Comparison of ENCODE assay signal across 20 cellular contexts in genomic region chr4:168505996-168506395, GRCh38. TPM values are rescaled to one million over a fixed set of nuclear protein-coding genes. Genes with fewer than 3 reads are reported as not detected.
DNase-seq lines count a peak whose midpoint lies in the region; ATAC-seq, FAIRE-seq and TF ChIP-seq lines count a peak whose summit lies in the region.
"Had no signal": no experiment of that assay in that cellular context is flagged by ENCODE, and none has a peak within 500 bp of the region (broad histone marks: within the 10 kb centered on the region; RNA-seq: fewer than 3 reads in every experiment).

No MANE protein-coding gene starts in this region.

- in situ Hi-C loops in IMR-90 (cut with MboI; ENCODE audit: low sequenced_read_pairs): loop anchor here (25.0 kb wide), 2 partner anchors 94 to 319 kb away; no protein-coding TSS in a partner anchor

- H3K9me1 ChIP-seq in IMR-90 (ENCODE audit: insufficient read depth, low read length): no peaks in the 10 kb centered on the region

- no peak overlapping the region for H4K91ac ChIP-seq in IMR-90 (ENCODE audit: insufficient read depth, low read depth, low read length)
- no peak overlapping the region for H4K91ac ChIP-seq in H1 (replicated peaks; ENCODE audit: insufficient read length, low read length)

- H4K8ac ChIP-seq in IMR-90 (ENCODE audit: low read depth in 2 of 2, low read length in 2 of 2) (no peak overlapping the region), H1 (ENCODE audit: extremely low read depth, insufficient read depth, low read length) (no peak overlapping the region)

- CTCF ChIA-PET in IMR-90 (lab: Yijun Ruan, JAX): no interaction called here
- CTCF ChIA-PET in H1 (lab: Charles Lee; ENCODE audit: partially characterized antibody): interaction anchor here (0.8 to 2.3 kb wide), 5 partner anchors 9 to 416 kb away, joined by 3 to 5 read pairs (median 4); partner anchors contain the start of gene PALLD

- H3K23ac ChIP-seq in IMR-90 (ENCODE audit: low read depth, low read length) (no peak overlapping the region), H1 (ENCODE audit: insufficient read length) (no peak overlapping the region)

- FAIRE-seq in H1 (lab: Jason Lieb, UNC): no peak
- FAIRE-seq: A549, G401.6, GM12892, GM19239 had no signal

- TF ChIP-seq POLR2A in IMR-90 (IDR thresholded peaks at IDR 0.05; ENCODE audit: low read depth, low read length): no peak
- TF ChIP-seq POLR2A in H1 (IDR thresholded peaks at IDR 0.05; ENCODE audit: control extremely low read depth in 1 of 2, low read depth in 2 of 2, low read length in 2 of 2): no peak

- H3K9ac ChIP-seq in IMR-90 (ENCODE audit: low read depth, low read length) (no peak overlapping the region), H1 (replicated peaks in 1 of 4; ENCODE audit: extremely low read depth in 1 of 4, low read depth in 3 of 4, low read length in 3 of 4) (no peak overlapping the region)
- H3K9ac ChIP-seq: GM23248 had no signal

- H2AK9ac ChIP-seq in IMR-90 (replicated peaks; ENCODE audit: low read depth, low read length, poor library complexity): no peak overlapping the region

- H3K56ac ChIP-seq in IMR-90 (ENCODE audit: extremely low read depth, insufficient read depth, low read length) (no peak overlapping the region), H1 (replicated peaks; ENCODE audit: insufficient read length, low read depth, low read length) (no peak overlapping the region)

- no peak overlapping the region for H3K18ac ChIP-seq in IMR-90 (ENCODE audit: low read depth, low read length)
- no peak overlapping the region for H3K18ac ChIP-seq in H1 (ENCODE audit: extremely low read depth, low read length)

- POLR2A ChIA-PET in IMR-90 (lab: Charles Lee; ENCODE audit: unreplicated experiment) (no interaction called here), H1 (lab: Charles Lee; ENCODE audit: partially characterized antibody) (no interaction called here)

- no peak overlapping the region for H3K4ac ChIP-seq in IMR-90 (ENCODE audit: low read depth, low read length)
- H3K4ac ChIP-seq in H1 (replicated peaks; ENCODE audit: insufficient read length, low read depth, low read length): no peak overlapping the region

- H3K36me3 ChIP-seq in IMR-90 (ENCODE audit: control insufficient read depth, insufficient read depth, low read length) (no peaks in the 10 kb centered on the region), H1 (ENCODE audit: control insufficient read depth in 2 of 4, insufficient read depth in 4 of 4, low read length in 3 of 4) (no peaks in the 10 kb centered on the region)
- no peaks in the 10 kb centered on the region for H3K36me3 ChIP-seq in effector memory CD4-positive, alpha-beta T cell (ENCODE audit: control insufficient read depth, insufficient read depth, low read length)

- no peaks in the 10 kb centered on the region; the same call in 1 of the 2 replicates for H3K23me2 ChIP-seq in H1 (ENCODE audit: low read depth, low read length)

- H3K9me3 ChIP-seq in IMR-90 (ENCODE audit: control insufficient read depth, insufficient read depth, low read length) (no peaks in the 10 kb centered on the region), H1 (ENCODE audit: insufficient read depth in 2 of 2, low read depth in 1 of 2, low read length in 1 of 2) (no peaks in the 10 kb centered on the region)
- H3K9me3 ChIP-seq in effector memory CD4-positive, alpha-beta T cell (ENCODE audit: control insufficient read depth, low read length): no peaks in the 10 kb centered on the region
- H3K9me3 ChIP-seq: A549 had no signal

- BruUV-seq in IMR-90 (replicated peaks; lab: Mats Ljungman, UMichigan): no TSS peak

- no peak overlapping the region for H3K27ac ChIP-seq in IMR-90 (ENCODE audit: insufficient read depth, low read length)
- H3K27ac ChIP-seq in H1 (ENCODE audit: low read depth, low read length): no peak overlapping the region
- no peak overlapping the region for H3K27ac ChIP-seq in effector memory CD4-positive, alpha-beta T cell (ENCODE audit: insufficient read depth, low read length, poor library complexity, severe bottlenecking)
- H3K27ac ChIP-seq: A549, GM23248, SK-N-MC had no signal

- no peak overlapping the region for H2BK15ac ChIP-seq in IMR-90 (ENCODE audit: low read depth, low read length)
- no peak overlapping the region for H2BK15ac ChIP-seq in H1 (ENCODE audit: low read length)

- H3K4me3 ChIP-seq in IMR-90 (ENCODE audit: insufficient read depth, low read depth, low read length): no peak overlapping the region
- H3K4me3 ChIP-seq in H1 (ENCODE audit: extremely low read depth in 1 of 4, insufficient read depth in 2 of 4, low read depth in 3 of 4, low read length in 4 of 4): no peak overlapping the region
- H3K4me3 ChIP-seq in effector memory CD4-positive, alpha-beta T cell (ENCODE audit: insufficient read depth, low read depth, low read length, poor library complexity, severe bottlenecking): no peak overlapping the region
- H3K4me3 ChIP-seq: A549, GM23248, SK-N-MC had no signal

- no peak overlapping the region for H2BK5ac ChIP-seq in IMR-90 (ENCODE audit: low read depth, low read length, poor library complexity, severe bottlenecking)
- H2BK5ac ChIP-seq in H1 (ENCODE audit: low read depth, low read length): no peak overlapping the region

- no peaks in the 10 kb centered on the region for H3K79me2 ChIP-seq in H1 (ENCODE audit: control insufficient read depth in 1 of 2, insufficient read depth in 2 of 2, low read length in 2 of 2)

- H4K5ac ChIP-seq in IMR-90 (ENCODE audit: low read depth, low read length): no peak overlapping the region
- H4K5ac ChIP-seq in H1 (ENCODE audit: insufficient read length, low read depth, low read length): no peak overlapping the region

- DNase-seq in AML-193 (lab: John Stamatoyannopoulos, UW) (peak; percentile 60 to 76), IMR-90 (no peak), NOMO-1 (lab: John Stamatoyannopoulos, UW; ENCODE audit: unreplicated experiment in 2 of 2) (peak; percentile 80 to 85), H1 (ENCODE audit: low read depth in 1 of 2, low spot score in 2 of 2) (no peak), H4 (ENCODE audit: low spot score) (no peak)
- DNase-seq in effector memory CD4-positive, alpha-beta T cell: no peak
- DNase-seq in stimulated activated CD4-positive, alpha-beta T cell treated with anti-CD3 and anti-CD28 coated beads, Interleukin-12 subunit alpha, Interleukin-12 subunit beta, amount 100 ng/mL, for 4 hours: no peak
- DNase-seq: CD4-positive, CD25-positive, alpha-beta regulatory T cell; DMS79 treated with DMSO at 0.1 percent for 48 hours; GM23248; NCI-H1105 treated with DMSO at 0.1 percent for 48 hours; NCI-H1930; NCI-H510A; T-helper 17 cell had no signal

- TF ChIP-seq EP300 in H1 (IDR thresholded peaks at IDR 0.05; ENCODE audit: borderline replicate concordance in 1 of 2, low read depth in 2 of 2, low read length in 2 of 2): no peak

- H3K14ac ChIP-seq in IMR-90 (replicated peaks; ENCODE audit: low read depth, low read length) (no peak overlapping the region), H1 (ENCODE audit: insufficient read length) (no peak overlapping the region)

- intact Hi-C loops in IMR-90 (cut with micrococcal nuclease): no loop called here

- no peak overlapping the region for H2AFZ ChIP-seq in IMR-90 (replicated peaks; ENCODE audit: low read length, poor library complexity)
- no peak overlapping the region for H2AFZ ChIP-seq in H1 (ENCODE audit: low read length)
- H2AFZ ChIP-seq: GM23248 had no signal

- H2BK12ac ChIP-seq in H1 (ENCODE audit: low read depth, low read length): no peak overlapping the region

- H2BK120ac ChIP-seq in IMR-90 (ENCODE audit: low read depth, low read length) (no peak overlapping the region), H1 (replicated peaks; ENCODE audit: low read depth, low read length) (no peak overlapping the region)

- H4K20me1 ChIP-seq in IMR-90 (ENCODE audit: insufficient read depth, low read length) (no peaks in the 10 kb centered on the region), H1 (replicated peaks in 1 of 2; ENCODE audit: control insufficient read depth in 1 of 2, insufficient read depth in 2 of 2, low read length in 2 of 2) (no peaks in the 10 kb centered on the region)

- ATAC-seq in IMR-90 (ENCODE audit: low read depth) (no peak), esophagus mucosa (no peak)
- ATAC-seq: A549, T-helper 17 cell had no signal

- TF ChIP-seq RAD21 in IMR-90 (IDR thresholded peaks at IDR 0.05; ENCODE audit: low read length) (no peak), H1 (IDR thresholded peaks at IDR 0.05 in 1 of 2, conservative IDR thresholded peaks at IDR 0.05 in 1 of 2; ENCODE audit: low read depth in 2 of 2, low read length in 2 of 2) (no peak)

- H3K4me1 ChIP-seq in IMR-90 (ENCODE audit: control insufficient read depth, insufficient read depth, low read length) (peaks cover 2% of the 10 kb centered on the region), H1 (replicated peaks in 1 of 4; ENCODE audit: control insufficient read depth in 3 of 4, insufficient read depth in 4 of 4, low read length in 3 of 4) (no peaks in the 10 kb centered on the region)
- H3K4me1 ChIP-seq in effector memory CD4-positive, alpha-beta T cell (ENCODE audit: control insufficient read depth, insufficient read depth, low read length, poor library complexity, severe bottlenecking): peaks cover 3% of the 10 kb centered on the region

- H3K4me2 ChIP-seq in IMR-90 (ENCODE audit: low read depth, low read length) (no peak overlapping the region), H1 (ENCODE audit: insufficient read depth in 1 of 2, low read depth in 2 of 2, low read length in 2 of 2) (no peak overlapping the region)
- H3K4me2 ChIP-seq: A549 had no signal

- TF ChIP-seq CTCF in IMR-90 (conservative IDR thresholded peaks at IDR 0.05; ENCODE audit: low read depth, low read length) (no peak), H1 (IDR thresholded peaks at IDR 0.05; ENCODE audit: control extremely low read depth in 1 of 3, insufficient read depth in 1 of 3, low read depth in 1 of 3, low read length in 3 of 3) (no peak)

- H3K79me1 ChIP-seq in IMR-90 (ENCODE audit: low read depth in 1 of 2, low read length in 2 of 2) (no peaks in the 10 kb centered on the region), H1 (ENCODE audit: low read depth, low read length) (no peaks in the 10 kb centered on the region)

- H2AK5ac ChIP-seq in IMR-90 (ENCODE audit: low read depth, low read length) (no peak overlapping the region), H1 (ENCODE audit: low read depth, low read length) (no peak overlapping the region)

- dilution Hi-C loops in IMR-90 (cut with HindIII; ENCODE audit: low sequenced_read_pairs, unreplicated experiment): no loop called here

- H2BK20ac ChIP-seq in IMR-90 (ENCODE audit: low read depth, low read length) (no peak overlapping the region), H1 (ENCODE audit: low read length) (no peak overlapping the region)

- H3K27me3 ChIP-seq in IMR-90 (ENCODE audit: control insufficient read depth, insufficient read depth, low read length) (no peaks in the 10 kb centered on the region), H1 (replicated peaks in 1 of 4; ENCODE audit: control insufficient read depth in 3 of 4, extremely low read depth in 1 of 4, insufficient read depth in 3 of 4, low read length in 3 of 4) (no peaks in the 10 kb centered on the region)
- no peaks in the 10 kb centered on the region for H3K27me3 ChIP-seq in effector memory CD4-positive, alpha-beta T cell (replicated peaks; ENCODE audit: control insufficient read depth, insufficient read depth, low read length, poor library complexity, severe bottlenecking)

RNA-seq across cellular contexts. Expression of gene PALLD, which starts 9.1 kb away (rescaled TPM):
- total RNA-seq in IMR-90 (2012; rRNA removed) (91.9 and 112 TPM in 2 replicates), esophagus mucosa (70.1 TPM)
- polyA plus RNA-seq in IMR-90 (2012; rRNA removed) (71.0 and 91.0 TPM in 2 replicates), H1 (2011; rRNA removed) (7.0 and 10.5 TPM in 2 replicates)
- polyA plus RNA-seq in IMR-90 (2012; cell fraction: cytosol; rRNA removed): 44.9 and 48.4 TPM in 2 replicates
- 75.8 and 98.2 TPM in 2 replicates for polyA plus RNA-seq in IMR-90 (2012; cell fraction: nucleus; rRNA removed; ENCODE audit: low replicate concordance)
- total RNA-seq in H1 (2021; fragmentation: NEBNext Ultra II Directional; extraction: Animal tissue kit (Norgen Biotek cat#: 25700)): 25.0 and 26.7 TPM in 2 replicates
- polyA plus RNA-seq in H1 (2011; cell fraction: cytosol; rRNA removed): 8.3 TPM
- 27.3 TPM for polyA plus RNA-seq in H1 (2011; cell fraction: nucleus; rRNA removed)
- polyA plus RNA-seq in H1 (2012, experiment 1 of 2): 19.4 to 32.9 TPM (median 24.7 TPM) in 4 replicates
- 4.0 TPM for polyA plus RNA-seq in H1 (2012, experiment 2 of 2)
- 9.5 TPM for polyA plus RNA-seq in H1 (2013, experiment 1 of 2)
- polyA plus RNA-seq in H1 (2013, experiment 2 of 2): 9.3 TPM
- polyA minus RNA-seq in H1 (2011; rRNA and poly(A)+ RNA removed): 25.4 and 27.2 TPM in 2 replicates
- 18.6 TPM for polyA minus RNA-seq in H1 (2011; cell fraction: cytosol; rRNA and poly(A)+ RNA removed)
- polyA minus RNA-seq in H1 (2011; cell fraction: nucleus; rRNA and poly(A)+ RNA removed): 36.2 TPM
- 82.3 and 92.1 TPM in 2 replicates for total RNA-seq in H4 (2014; rRNA removed; shearing (Covaris generic))

RNA-seq across cellular contexts. Expression of gene DDX60L, which starts 25.7 kb away (rescaled TPM):
- total RNA-seq in IMR-90 (2012; rRNA removed): 9.5 and 11.9 TPM in 2 replicates
- 4.3 and 6.4 TPM in 2 replicates for polyA plus RNA-seq in IMR-90 (2012; rRNA removed)
- 1.1 and 2.7 TPM in 2 replicates for polyA plus RNA-seq in IMR-90 (2012; cell fraction: cytosol; rRNA removed)
- 2.2 and 26.7 TPM in 2 replicates for polyA plus RNA-seq in IMR-90 (2012; cell fraction: nucleus; rRNA removed; ENCODE audit: low replicate concordance)
- total RNA-seq in H1 (2021; fragmentation: NEBNext Ultra II Directional; extraction: Animal tissue kit (Norgen Biotek cat#: 25700)): 0.88 and 1.5 TPM in 2 replicates
- 0.66 and 0.98 TPM in 2 replicates for polyA plus RNA-seq in H1 (2011; rRNA removed)
- 0.88 TPM for polyA plus RNA-seq in H1 (2011; cell fraction: cytosol; rRNA removed)
- polyA plus RNA-seq in H1 (2011; cell fraction: nucleus; rRNA removed): 0.71 TPM
- 0.63 to 1.3 TPM (median 1.2 TPM) in 4 replicates for polyA plus RNA-seq in H1 (2012, experiment 1 of 2)
- not detected for polyA plus RNA-seq in H1 (2012, experiment 2 of 2)
- 0.83 TPM for polyA plus RNA-seq in H1 (2013, experiment 1 of 2)
- polyA plus RNA-seq in H1 (2013, experiment 2 of 2): 0.61 TPM
- 1.1 and 3.1 TPM in 2 replicates for polyA minus RNA-seq in H1 (2011; rRNA and poly(A)+ RNA removed)
- polyA minus RNA-seq in H1 (2011; cell fraction: cytosol; rRNA and poly(A)+ RNA removed): 3.6 TPM
- 5.2 TPM for polyA minus RNA-seq in H1 (2011; cell fraction: nucleus; rRNA and poly(A)+ RNA removed)
- 4.6 TPM for total RNA-seq in esophagus mucosa
- 9.9 and 27.7 TPM in 2 replicates for total RNA-seq in H4 (2014; rRNA removed; shearing (Covaris generic))

Comparison
In these comparisons a context has a peak if more than half of its experiments do, and no peak if none do; other contexts are left out.
1. DNase-seq: peak in AML-193 (2 of 2) and NOMO-1 (2 of 2); none in IMR-90 (single experiment), H1 (0 of 2), effector memory CD4-positive, alpha-beta T cell (0 of 3), stimulated activated CD4-positive, alpha-beta T cell treated with anti-CD3 and anti-CD28 coated beads, Interleukin-12 subunit alpha, Interleukin-12 subunit beta, amount 100 ng/mL, for 4 hours (single experiment) and H4 (single experiment).